ENCODE assay signal across 8 cellular contexts in genomic region chr12:96070670-96071279, GRCh38. TPM values are rescaled to one million over a fixed set of nuclear protein-coding genes. Genes with fewer than 3 reads are reported as not detected.
DNase-seq lines count a peak whose midpoint lies in the region; ATAC-seq and TF ChIP-seq lines count a peak whose summit lies in the region.

No MANE protein-coding gene starts in this region.

- BruUV-seq in A673 (replicated peaks; lab: Mats Ljungman, UMichigan), result no TSS peak

- ATAC-seq in GM18520 (IDR thresholded peaks at IDR 0.05; ENCODE audit: unreplicated experiment), result peak; percentile 61
- ATAC-seq in stimulated activated effector memory CD8-positive, alpha-beta T cell treated with anti-CD3 and anti-CD28 coated beads, Interleukin-12 subunit alpha, Interleukin-12 subunit beta, amount 100 ng/mL, for 72 hours, result peak; percentile 57

- TF ChIP-seq EP300 in suprapubic skin (IDR thresholded peaks at IDR 0.05), result no peak

- intact Hi-C loops in A673 (cut with micrococcal nuclease; ENCODE audit: unreplicated experiment) (no loop called here), posterior vena cava (cut with DNase I) (no loop called here)

- POLR2A ChIA-PET in A673 (lab: Charles Lee; ENCODE audit: low non-redundant PET), result no interaction called here

- H3K9me3 Mint-ChIP-seq in stimulated activated effector memory CD8-positive, alpha-beta T cell treated with anti-CD3 and anti-CD28 coated beads, Interleukin-12 subunit alpha, Interleukin-12 subunit beta, amount 100 ng/mL, for 72 hours, result no peaks in the 10 kb centered on the region

- H3K36me3 ChIP-seq in A673 (ENCODE audit: insufficient read depth, low read length, poor library complexity, severe bottlenecking) (no peaks in the 10 kb centered on the region), suprapubic skin (no peaks in the 10 kb centered on the region)

- 31% methylated on average over 7 of the region's 7 CpGs for WGBS in suprapubic skin

- no peak overlapping the region for H3K4me3 Mint-ChIP-seq in stimulated activated effector memory CD8-positive, alpha-beta T cell treated with anti-CD3 and anti-CD28 coated beads, Interleukin-12 subunit alpha, Interleukin-12 subunit beta, amount 100 ng/mL, for 72 hours

- H3K4me1 ChIP-seq in A673 (ENCODE audit: insufficient read depth, low read length, poor library complexity, severe bottlenecking), result no peaks in the 10 kb centered on the region
- H3K4me1 ChIP-seq in suprapubic skin, result peaks cover 6% of the 10 kb centered on the region

- TF ChIP-seq POLR2A in NB4 (IDR thresholded peaks at IDR 0.05; ENCODE audit: extremely low read depth, insufficient read length) (no peak), suprapubic skin (IDR thresholded peaks at IDR 0.05) (no peak)

- DNase-seq in A673 (ENCODE audit: low spot score) (peak; percentile 29), NB4 (ENCODE audit: low read depth) (peak; percentile 60), dermis blood vessel endothelial cell (peak; percentile 70), posterior vena cava (ENCODE audit: low spot score) (no peak), suprapubic skin (ENCODE audit: low spot score in 2 of 2) (no peak)
- DNase-seq in stimulated activated effector memory CD8-positive, alpha-beta T cell treated with anti-CD3 and anti-CD28 coated beads, Interleukin-12 subunit alpha, Interleukin-12 subunit beta, amount 100 ng/mL, for 72 hours (ENCODE audit: low spot score in 2 of 2), result no peak
- DNase-seq in stimulated activated CD8-positive, alpha-beta memory T cell treated with anti-CD3 and anti-CD28 coated beads, Interleukin-4, amount 100 ng/mL, for 48 hours, result no peak

- H3K9me3 ChIP-seq in A673 (ENCODE audit: low read depth, low read length, poor library complexity, severe bottlenecking) (no peaks in the 10 kb centered on the region), suprapubic skin (no peaks in the 10 kb centered on the region)

- peaks cover 16% of the 10 kb centered on the region for H3K4me1 Mint-ChIP-seq in stimulated activated effector memory CD8-positive, alpha-beta T cell treated with anti-CD3 and anti-CD28 coated beads, Interleukin-12 subunit alpha, Interleukin-12 subunit beta, amount 100 ng/mL, for 72 hours

- no peaks in the 10 kb centered on the region for H3K36me3 Mint-ChIP-seq in stimulated activated effector memory CD8-positive, alpha-beta T cell treated with anti-CD3 and anti-CD28 coated beads, Interleukin-12 subunit alpha, Interleukin-12 subunit beta, amount 100 ng/mL, for 72 hours

- TF ChIP-seq CTCF in A673 (conservative IDR thresholded peaks at IDR 0.05; ENCODE audit: low read depth, low read length), result 0 out of 2 replicates have a peak, but pooled peaks have one; percentile 11
- TF ChIP-seq CTCF in NB4 (IDR thresholded peaks at IDR 0.05; ENCODE audit: low read depth, low read length), result peak; percentile 18
- no peak for TF ChIP-seq CTCF in suprapubic skin (IDR thresholded peaks at IDR 0.05)

- H3K27ac ChIP-seq in A673 (ENCODE audit: low read depth, low read length, poor library complexity, severe bottlenecking), result no peak overlapping the region
- H3K27ac ChIP-seq in suprapubic skin, result no peak overlapping the region

- H3K4me3 ChIP-seq in A673 (ENCODE audit: low read depth, low read length, poor library complexity, severe bottlenecking), result no peak overlapping the region
- H3K4me3 ChIP-seq in NB4 (ENCODE audit: low read depth, low read length), result no peak overlapping the region
- no peak overlapping the region for H3K4me3 ChIP-seq in suprapubic skin

- H3K27me3 ChIP-seq in A673 (replicated peaks; ENCODE audit: insufficient read depth, low read depth, low read length, poor library complexity) (no peaks in the 10 kb centered on the region), suprapubic skin (no peaks in the 10 kb centered on the region)

- CTCF ChIA-PET in A673 (lab: Charles Lee), result no interaction called here

- H3K27ac Mint-ChIP-seq in stimulated activated effector memory CD8-positive, alpha-beta T cell treated with anti-CD3 and anti-CD28 coated beads, Interleukin-12 subunit alpha, Interleukin-12 subunit beta, amount 100 ng/mL, for 72 hours, result no peak overlapping the region

RNA-seq across cellular contexts. Expression of gene LTA4H, which starts 35.4 kb away (rescaled TPM):
- 51.8 and 63.1 TPM in 2 replicates for total RNA-seq in A673 (2021)
- 111 and 137 TPM in 2 replicates for total RNA-seq in dermis blood vessel endothelial cell
- 10 to 100 TPM; 38.2 to 38.4 TPM for total RNA-seq in posterior vena cava
- 10 to 100 TPM; 61.8 to 89.7 (median 80.1) TPM for total RNA-seq in suprapubic skin

Comparison
In these comparisons a context has a peak if more than half of its experiments do, and no peak if none do; other contexts are left out.
1. DNase-seq: peak in A673 (single experiment), NB4 (single experiment) and dermis blood vessel endothelial cell (single experiment); none in stimulated activated effector memory CD8-positive, alpha-beta T cell treated with anti-CD3 and anti-CD28 coated beads, Interleukin-12 subunit alpha, Interleukin-12 subunit beta, amount 100 ng/mL, for 72 hours (0 of 2), stimulated activated CD8-positive, alpha-beta memory T cell treated with anti-CD3 and anti-CD28 coated beads, Interleukin-4, amount 100 ng/mL, for 48 hours (single experiment), posterior vena cava (single experiment) and suprapubic skin (0 of 2).
2. CTCF ChIP-seq: peak in A673 (single experiment) and NB4 (single experiment); none in suprapubic skin (0 of 2).